In genomic region chr4:1041147-1041935, GRCh38 we compare ENCODE assay signal across 11 cellular contexts. TPM values are rescaled to one million over a fixed set of nuclear protein-coding genes. Genes with fewer than 3 reads are reported as not detected.
A peak's percentile ranks its signal among the peaks of the same experiment; 100 is the strongest.
DNase-seq lines count a peak whose midpoint lies in the region; ATAC-seq and TF ChIP-seq lines count a peak whose summit lies in the region.
"Had no signal": no experiment of that assay in that cellular context is flagged by ENCODE, and none has a peak within 500 bp of the region (broad histone marks: within the 10 kb centered on the region; RNA-seq: fewer than 3 reads in every experiment).

No MANE protein-coding gene starts in this region.

- H2AFZ ChIP-seq in HCT116 (ENCODE audit: low read depth, low read length, poor library complexity, severe bottlenecking) (peak overlapping the region; percentile 16), MM.1S (ENCODE audit: low read length) (no peak overlapping the region)

- no peaks in the 10 kb centered on the region for H4K20me1 ChIP-seq in HCT116 (ENCODE audit: insufficient read depth)
- no peaks in the 10 kb centered on the region for H4K20me1 ChIP-seq in MM.1S (ENCODE audit: insufficient read depth, low read length)

- CTCF ChIA-PET in HCT116 (lab: Charles Lee): no interaction called here

- H3K4me2 ChIP-seq in HCT116 (ENCODE audit: low read length): peak overlapping the region; percentile 69
- H3K4me2 ChIP-seq in MM.1S (ENCODE audit: low read depth, low read length): no peak overlapping the region

- H3K4me3 ChIP-seq in HCT116 (replicated peaks in 1 of 2; ENCODE audit: low read depth in 1 of 2, low read length in 2 of 2) (peak overlapping the region in 1 of 2 experiments; percentile 33; a peak in 1 of 4 replicates), cardiac fibroblast (replicated peaks in 1 of 2; ENCODE audit: low read depth in 2 of 2, low read length in 2 of 2) (no peak overlapping the region), left lung (no peak overlapping the region), MM.1S (ENCODE audit: low read length) (no peak overlapping the region)

- no peak for TF ChIP-seq RAD21 in HCT116 (IDR thresholded peaks at IDR 0.05; ENCODE audit: low read depth)

- no peak for TF ChIP-seq POLR2A in HCT116 (IDR thresholded peaks at IDR 0.05; ENCODE audit: borderline replicate concordance, extremely low read depth, insufficient read depth, insufficient read length)

- DNase-seq in A172 (ENCODE audit: low spot score) (peak; percentile 59), HCT116 (ENCODE audit: low read depth, low spot score) (no peak), cardiac fibroblast (ENCODE audit: low read depth in 2 of 2) (peak; percentile 66 to 72), left lung (peak in 1 of 2 donors; percentile 65), AML-193 (lab: John Stamatoyannopoulos, UW) (no peak), MM.1S (no peak), HUDEP-2 (lab: John Stamatoyannopoulos, UW; ENCODE audit: unreplicated experiment in 76 of 76) (no peak)
- no peak for DNase-seq in activated CD4-positive, CD25-positive, alpha-beta regulatory T cell treated with anti-CD3 and anti-CD28 coated beads, Interleukin-2, amount 50 U/mL, for 72 hours
- DNase-seq: activated T-cell treated with anti-CD3 and anti-CD28 coated beads, Interleukin-2, amount 50 U/mL, for 1 hour; MV-4-11; naive B cell had no signal

- H3K9ac ChIP-seq in HCT116 (ENCODE audit: low read length) (peak overlapping the region; percentile 41; the same call in 1 of the 2 replicates), MM.1S (ENCODE audit: low read length) (no peak overlapping the region)

- intact Hi-C loops in HCT116 (cut with micrococcal nuclease): no loop called here
- intact Hi-C loops in left lung (cut with DNase I): no loop called here

- peak overlapping the region; percentile 65 for H3K27ac ChIP-seq in HCT116 (ENCODE audit: low read depth, low read length)
- no peak overlapping the region for H3K27ac ChIP-seq in left lung
- no peak overlapping the region for H3K27ac ChIP-seq in MM.1S (ENCODE audit: low read length)

- no TSS peak for BruUV-seq in HCT116 (replicated peaks; lab: Mats Ljungman, UMichigan)

- H3K27me3 ChIP-seq in HCT116 (ENCODE audit: insufficient read depth, low read length): no peaks in the 10 kb centered on the region
- peaks cover 0 to 68% of the 10 kb centered on the region in 2 donors for H3K27me3 ChIP-seq in left lung
- H3K27me3 ChIP-seq in MM.1S (replicated peaks; ENCODE audit: insufficient read depth, low read length): no peaks in the 10 kb centered on the region

- H3K4me1 ChIP-seq in HCT116 (ENCODE audit: control insufficient read depth in 1 of 2, insufficient read depth in 2 of 2, low read length in 2 of 2) (peaks cover 58 to 77% of the 10 kb centered on the region in 2 experiments), left lung (peaks cover 19 to 22% of the 10 kb centered on the region in 2 donors), MM.1S (ENCODE audit: low read length) (no peaks in the 10 kb centered on the region)

- H3K9me2 ChIP-seq in HCT116 (ENCODE audit: insufficient read depth) (no peaks in the 10 kb centered on the region), MM.1S (replicated peaks; ENCODE audit: insufficient read depth, low read length) (no peaks in the 10 kb centered on the region)

- POLR2A ChIA-PET in HCT116 (lab: Charles Lee): no interaction called here

- TF ChIP-seq CTCF in HCT116 (IDR thresholded peaks at IDR 0.05 in 2 of 3, conservative IDR thresholded peaks at IDR 0.05 in 1 of 3; ENCODE audit: borderline replicate concordance in 1 of 3, insufficient read depth in 1 of 3, low read depth in 2 of 3, low read length in 2 of 3): no peak
- TF ChIP-seq CTCF in cardiac fibroblast (IDR thresholded peaks at IDR 0.05; ENCODE audit: low read depth, low read length): no peak
- TF ChIP-seq CTCF in left lung (IDR thresholded peaks at IDR 0.05): no peak
- no peak for TF ChIP-seq CTCF in MM.1S (IDR thresholded peaks at IDR 0.05; ENCODE audit: low read length)

- H3K79me2 ChIP-seq in HCT116 (ENCODE audit: insufficient read depth, low read length) (no peaks in the 10 kb centered on the region), MM.1S (ENCODE audit: low read length) (no peaks in the 10 kb centered on the region)

- RAD21 ChIA-PET in HCT116 (lab: Charles Lee; ENCODE audit: low non-redundant PET in 1 of 2, low total read pairs in 2 of 2, uncharacterized antibody in 2 of 2, unreplicated experiment in 2 of 2): no interaction called here

- H3K9me3 ChIP-seq in HCT116 (ENCODE audit: control insufficient read depth in 1 of 2, insufficient read depth in 1 of 2, low read depth in 1 of 2, low read length in 2 of 2) (no peaks in the 10 kb centered on the region), left lung (no peaks in the 10 kb centered on the region), MM.1S (replicated peaks; ENCODE audit: insufficient read depth, low read length) (no peaks in the 10 kb centered on the region)

- H3F3A ChIP-seq in MM.1S (ENCODE audit: insufficient read depth, low read length): no peaks in the 10 kb centered on the region

- H3K36me3 ChIP-seq in HCT116 (ENCODE audit: control insufficient read depth in 1 of 2, insufficient read depth in 2 of 2, low read length in 2 of 2): no peaks in the 10 kb centered on the region
- no peaks in the 10 kb centered on the region for H3K36me3 ChIP-seq in left lung
- H3K36me3 ChIP-seq in MM.1S (replicated peaks; ENCODE audit: insufficient read depth, low read length): no peaks in the 10 kb centered on the region

- ATAC-seq in HCT116: 0 out of 2 replicates have a peak, but pooled peaks have one; percentile 10
- peak; percentile 6 for ATAC-seq in left lung

TF ChIP-seq in HCT116, 20 proteins besides CTCF, POLR2A, EP300 and RAD21:
- TF ChIP-seq REST (IDR thresholded peaks at IDR 0.05; ENCODE audit: low read depth) (no peak), ELF1 (IDR thresholded peaks at IDR 0.05; ENCODE audit: borderline replicate concordance, low read depth) (no peak), SIN3A (IDR thresholded peaks at IDR 0.05; ENCODE audit: low read depth) (no peak), FOSL1 (IDR thresholded peaks at IDR 0.05; ENCODE audit: low read depth) (no peak), YY1 (IDR thresholded peaks at IDR 0.05; ENCODE audit: extremely low read depth, insufficient replicate concordance, low read depth, low read length) (no peak), EZH2 (IDR thresholded peaks at IDR 0.05) (no peak), TCF7L2 (IDR thresholded peaks at IDR 0.05; ENCODE audit: borderline replicate concordance, extremely low read depth, insufficient read depth, insufficient read length) (no peak), CEBPB (IDR thresholded peaks at IDR 0.05; ENCODE audit: low read depth) (no peak), ZFX (IDR thresholded peaks at IDR 0.05) (no peak), ZNF274 (IDR thresholded peaks at IDR 0.05; ENCODE audit: low read depth, low read length) (no peak), EGR1 (IDR thresholded peaks at IDR 0.05; ENCODE audit: low read depth) (no peak)
- TF ChIP-seq, protein P1, sequence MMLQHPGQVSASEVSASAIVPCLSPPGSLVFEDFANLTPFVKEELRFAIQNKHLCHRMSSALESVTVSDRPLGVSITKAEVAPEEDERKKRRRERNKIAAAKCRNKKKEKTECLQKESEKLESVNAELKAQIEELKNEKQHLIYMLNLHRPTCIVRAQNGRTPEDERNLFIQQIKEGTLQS (IDR thresholded peaks at IDR 0.05): no peak

RNA-seq across cellular contexts. Expression of gene FGFRL1, which starts 29.9 kb away (rescaled TPM):
- total RNA-seq in A172 (2014; rRNA removed; shearing (Covaris generic)): 85.0 and 102 TPM in 2 replicates
- 91.1 TPM for total RNA-seq in HCT116 (2021; ENCODE audit: unreplicated experiment)
- polyA plus RNA-seq in HCT116 (2012): 75.9 and 100 TPM in 2 replicates
- total RNA-seq in left lung: 10 to 100 TPM; 23.5 to 31.2 TPM

RNA-seq across cellular contexts. Expression of gene SLC26A1, which starts 48.1 kb away (rescaled TPM):
- 0.41 TPM in 1 of 2 replicates, not detected in the other for total RNA-seq in A172 (2014; rRNA removed; shearing (Covaris generic))
- total RNA-seq in HCT116 (2021; ENCODE audit: unreplicated experiment): 0.22 TPM
- polyA plus RNA-seq in HCT116 (2012): 4.4 and 5.6 TPM in 2 replicates
- under 1 TPM; 0.35 to 0.39 TPM for total RNA-seq in left lung

RNA-seq across cellular contexts. Expression of gene IDUA, which starts 54.5 kb away (rescaled TPM):
- total RNA-seq in A172 (2014; rRNA removed; shearing (Covaris generic)): 14.1 and 16.1 TPM in 2 replicates
- total RNA-seq in HCT116 (2021; ENCODE audit: unreplicated experiment): 28.2 TPM
- polyA plus RNA-seq in HCT116 (2012): 22.3 and 26.0 TPM in 2 replicates
- total RNA-seq in left lung: 10 to 100 TPM; 33.6 to 46.8 TPM

Comparison
In these comparisons a context has a peak if more than half of its experiments do, and no peak if none do; other contexts are left out.
1. DNase-seq: peak in A172 (single experiment) and cardiac fibroblast (2 of 2); none in HCT116 (single experiment), activated CD4-positive, CD25-positive, alpha-beta regulatory T cell treated with anti-CD3 and anti-CD28 coated beads, Interleukin-2, amount 50 U/mL, for 72 hours (single experiment), AML-193 (0 of 2), MM.1S (single experiment) and HUDEP-2 (0 of 76).